Comparison of ENCODE assay signal across 10 cellular contexts in the genomic region with DNA sequence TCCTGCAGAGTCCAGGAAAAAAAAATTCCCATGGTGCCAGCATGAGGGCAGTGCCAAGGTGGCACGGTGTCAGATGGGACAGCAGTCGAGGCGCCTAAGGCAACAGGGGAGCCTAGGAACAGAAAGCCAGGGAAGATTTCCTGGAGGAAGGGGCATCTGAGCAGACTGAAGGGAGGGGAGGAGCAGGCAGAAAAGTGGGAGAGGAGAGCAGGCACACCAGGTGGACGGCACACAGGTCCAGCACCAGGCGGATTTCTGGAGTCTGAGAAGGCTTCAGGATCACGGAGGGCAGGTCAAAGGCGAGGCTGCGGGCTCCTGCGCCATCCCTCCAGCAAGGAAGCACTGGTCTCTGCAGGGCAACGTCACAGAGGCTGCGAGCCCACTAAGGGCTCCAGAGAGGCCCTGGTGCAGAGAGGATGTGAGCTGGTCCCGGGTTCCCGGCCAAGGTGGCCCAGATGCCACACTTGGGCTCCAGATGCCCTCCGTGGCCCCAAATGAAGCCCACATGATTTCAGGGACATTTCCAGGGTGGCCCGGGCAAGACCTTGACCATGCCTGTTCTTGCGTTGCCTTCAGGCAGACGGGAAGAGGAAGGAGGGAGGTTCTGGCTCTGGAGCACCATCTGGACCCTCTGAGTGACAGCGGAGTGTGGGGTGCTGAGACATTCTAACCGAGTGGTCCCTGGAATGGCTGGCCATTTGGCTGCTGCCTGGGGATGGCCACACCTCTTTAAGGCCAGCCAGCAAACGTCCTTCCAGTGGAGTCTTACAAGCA. TPM values are rescaled to one million over a fixed set of nuclear protein-coding genes. Genes with fewer than 3 reads are reported as not detected.
A peak's percentile ranks its signal among the peaks of the same experiment; 100 is the strongest.
DNase-seq lines count a peak whose midpoint lies in the region; ATAC-seq lines count a peak whose summit lies in the region.
"Had no signal": no experiment of that assay in that cellular context is flagged by ENCODE, and none has a peak within 500 bp of the region (broad histone marks: within the 10 kb centered on the region; RNA-seq: fewer than 3 reads in every experiment).

No MANE protein-coding gene starts in this region.

- no peak overlapping the region for H3K4me3 Mint-ChIP-seq in activated naive CD8-positive, alpha-beta T cell treated with anti-CD3 and anti-CD28 coated beads, Interleukin-2, amount 10 ng/mL, durations not matched to agents 7 days and 5 days
- peak overlapping the region in 4 of 5 donors; percentile 53 to 71 (median 60) for H3K4me3 Mint-ChIP-seq in immature natural killer cell

- DNase-seq in activated gamma-delta T cell treated with Interleukin-2 at 50 U/mL for 16 hours (peak; percentile 2), activated gamma-delta T cell (lab: John Stamatoyannopoulos, UW) (no peak), immature natural killer cell (no peak), kidney tubule cell (ENCODE audit: low spot score) (no peak), NCI-H146 (lab: John Stamatoyannopoulos, UW) (no peak)
- DNase-seq in activated naive CD8-positive, alpha-beta T cell treated with anti-CD3 and anti-CD28 coated beads, Interleukin-2, amount 10 ng/mL, durations not matched to agents 7 days and 5 days: peak; percentile 26
- DNase-seq in stimulated activated CD8-positive, alpha-beta memory T cell treated with anti-CD3 and anti-CD28 coated beads, Interleukin-4, amount 100 ng/mL, for 48 hours: peak; percentile 19
- DNase-seq: NCI-H187 treated with DMSO at 0.1 percent for 48 hours had no signal

- peak overlapping the region; percentile 45 for H3K27ac Mint-ChIP-seq in activated naive CD8-positive, alpha-beta T cell treated with anti-CD3 and anti-CD28 coated beads, Interleukin-2, amount 10 ng/mL, durations not matched to agents 7 days and 5 days
- H3K27ac Mint-ChIP-seq in immature natural killer cell: no peak overlapping the region

- POLR2A ChIA-PET in activated naive CD8-positive, alpha-beta T cell treated with anti-CD3 and anti-CD28 coated beads, Interleukin-2, amount 10 ng/mL, durations not matched to agents 7 days and 5 days (lab: Charles Lee): no interaction called here

- H3K4me1 Mint-ChIP-seq in activated naive CD8-positive, alpha-beta T cell treated with anti-CD3 and anti-CD28 coated beads, Interleukin-2, amount 10 ng/mL, durations not matched to agents 7 days and 5 days: peaks cover 22% of the 10 kb centered on the region
- H3K4me1 Mint-ChIP-seq in immature natural killer cell: peaks cover 61 to 66% of the 10 kb centered on the region in 2 donors

- no peaks in the 10 kb centered on the region for H3K36me3 Mint-ChIP-seq in activated naive CD8-positive, alpha-beta T cell treated with anti-CD3 and anti-CD28 coated beads, Interleukin-2, amount 10 ng/mL, durations not matched to agents 7 days and 5 days
- H3K36me3 Mint-ChIP-seq in immature natural killer cell: no peaks in the 10 kb centered on the region

- no peak for ATAC-seq in activated naive CD8-positive, alpha-beta T cell treated with anti-CD3 and anti-CD28 coated beads, Interleukin-2, amount 10 ng/mL, durations not matched to agents 7 days and 5 days (ENCODE audit: low read depth)
- ATAC-seq in GM18907 (IDR thresholded peaks at IDR 0.05; ENCODE audit: unreplicated experiment): no peak
- ATAC-seq: mucosa of descending colon had no signal

- H3K27me3 Mint-ChIP-seq in activated naive CD8-positive, alpha-beta T cell treated with anti-CD3 and anti-CD28 coated beads, Interleukin-2, amount 10 ng/mL, durations not matched to agents 7 days and 5 days: peaks cover 2% of the 10 kb centered on the region
- peaks cover 6 to 9% (median 6%) of the 10 kb centered on the region in 3 donors for H3K27me3 Mint-ChIP-seq in immature natural killer cell (ENCODE audit: low read depth in 3 of 3)

- H3K9me3 Mint-ChIP-seq in activated naive CD8-positive, alpha-beta T cell treated with anti-CD3 and anti-CD28 coated beads, Interleukin-2, amount 10 ng/mL, durations not matched to agents 7 days and 5 days: no peaks in the 10 kb centered on the region
- no peaks in the 10 kb centered on the region for H3K9me3 Mint-ChIP-seq in immature natural killer cell

RNA-seq across cellular contexts. Expression of gene HS6ST1, which starts 4.1 kb away (rescaled TPM):
- total RNA-seq in activated naive CD8-positive, alpha-beta T cell treated with anti-CD3 and anti-CD28 coated beads, Interleukin-2, amount 10 ng/mL, durations not matched to agents 7 days and 5 days: 10 to 100 TPM; 10.1 to 11.4 TPM
- 1 to 10 TPM; 5.1 to 6.6 (median 6.0) TPM for polyA plus RNA-seq in immature natural killer cell

Comparison
In these comparisons a context has a peak if more than half of its experiments do, and no peak if none do; other contexts are left out.
1. DNase-seq: peak in activated gamma-delta T cell treated with Interleukin-2 at 50 U/mL for 16 hours (single experiment), activated naive CD8-positive, alpha-beta T cell treated with anti-CD3 and anti-CD28 coated beads, Interleukin-2, amount 10 ng/mL, durations not matched to agents 7 days and 5 days (single experiment) and stimulated activated CD8-positive, alpha-beta memory T cell treated with anti-CD3 and anti-CD28 coated beads, Interleukin-4, amount 100 ng/mL, for 48 hours (single experiment); none in activated gamma-delta T cell (single experiment), immature natural killer cell (0 of 3), kidney tubule cell (single experiment) and NCI-H146 (single experiment).